In genomic region chr2:72028351-72028995, GRCh38 we compare ENCODE assay signal across 20 cellular contexts.
DNase-seq lines count a peak whose midpoint lies in the region; ATAC-seq and TF ChIP-seq lines count a peak whose summit lies in the region.
"Had no signal": no experiment of that assay in that cellular context is flagged by ENCODE, and none has a peak within 500 bp of the region (broad histone marks: within the 10 kb centered on the region; RNA-seq: fewer than 3 reads in every experiment).

No MANE protein-coding gene starts in this region.

- H3K36me3 ChIP-seq in WERI-Rb-1 = no peaks in the 10 kb centered on the region
- H3K36me3 ChIP-seq: adrenal gland, transverse colon had no signal

- H2AFZ ChIP-seq in H9 (ENCODE audit: low read length) = no peak overlapping the region

- TF ChIP-seq CTCF in H9 (conservative IDR thresholded peaks at IDR 0.05) (no peak), WERI-Rb-1 (IDR thresholded peaks at IDR 0.05; ENCODE audit: low read depth, low read length) (no peak), lower leg skin (IDR thresholded peaks at IDR 0.05) (no peak), WTC11 (IDR thresholded peaks at IDR 0.05) (no peak)

- no peak overlapping the region for H3K18ac ChIP-seq in H9 (ENCODE audit: insufficient read length, low read depth, low read length)

- H4K5ac ChIP-seq in H9 (ENCODE audit: insufficient read length, low read depth, low read length) = no peak overlapping the region

- H3K4me2 ChIP-seq in H9 (ENCODE audit: insufficient read depth, insufficient read length, low read length) = no peak overlapping the region
- H3K4me2 ChIP-seq: SK-N-SH had no signal

- H3K27ac ChIP-seq in H9 (ENCODE audit: insufficient read length, low read depth, low read length) = no peak overlapping the region
- H3K27ac ChIP-seq in WERI-Rb-1 = no peak overlapping the region
- H3K27ac ChIP-seq: adrenal gland, psoas muscle, transverse colon had no signal

- no peaks in the 10 kb centered on the region for H3K4me1 ChIP-seq in H9 (ENCODE audit: insufficient read depth, low read length)
- H3K4me1 ChIP-seq: adrenal gland, psoas muscle, transverse colon had no signal

- H3K4me3 Mint-ChIP-seq in H9 (no peak overlapping the region), WTC11 (no peak overlapping the region)
- H3K4me3 Mint-ChIP-seq: brain, T-helper 17 cell had no signal

- H3K14ac ChIP-seq in H9 (ENCODE audit: insufficient read depth, low read length) = no peak overlapping the region

- no peaks in the 10 kb centered on the region for H3K36me3 Mint-ChIP-seq in H9 (ENCODE audit: insufficient read depth in 1 of 3, low read depth in 3 of 3)
- H3K36me3 Mint-ChIP-seq in WTC11 = no peaks in the 10 kb centered on the region
- H3K36me3 Mint-ChIP-seq: brain had no signal

- no peak overlapping the region for H3K23ac ChIP-seq in H9 (ENCODE audit: insufficient read length, low read depth, low read length)

- H4K8ac ChIP-seq in H9 (replicated peaks; ENCODE audit: insufficient read length, low read depth, low read length) = no peak overlapping the region

- H4K91ac ChIP-seq in H9 (ENCODE audit: insufficient read length, low read depth, low read length) = no peak overlapping the region

- H3K27me3 ChIP-seq in H9 (ENCODE audit: insufficient read depth, low read length) (no peaks in the 10 kb centered on the region), WERI-Rb-1 (ENCODE audit: insufficient read depth, low read depth, severe bottlenecking) (no peaks in the 10 kb centered on the region)
- H3K27me3 ChIP-seq: adrenal gland, transverse colon had no signal

- H3K9me3 Mint-ChIP-seq in H9 (no peaks in the 10 kb centered on the region; a peak in 1 of 5 replicates), WTC11 (no peaks in the 10 kb centered on the region)

- no peak overlapping the region for H3K4ac ChIP-seq in H9 (ENCODE audit: low read depth, low read length)

- no peaks in the 10 kb centered on the region for H4K20me1 ChIP-seq in H9 (ENCODE audit: control insufficient read depth, insufficient read depth, insufficient read length)

- no peak overlapping the region for H3K4me3 ChIP-seq in WERI-Rb-1 (ENCODE audit: low read depth, low read length)
- no peak overlapping the region for H3K4me3 ChIP-seq in lower leg skin (ENCODE audit: low read depth, poor library complexity, severe bottlenecking)
- H3K4me3 ChIP-seq: adrenal gland, psoas muscle, transverse colon had no signal

- DNase-seq in H9 (peak; percentile 12), WERI-Rb-1 (peak; percentile 5), lower leg skin (ENCODE audit: low spot score in 2 of 2) (peak; percentile 9 to 68), sciatic nerve (ENCODE audit: low spot score) (peak; percentile 47), WTC11 (ENCODE audit: low spot score) (no peak), AG08395 (ENCODE audit: low spot score) (no peak)
- no peak for DNase-seq in NK-92 treated with Interleukin-12 subunit alpha and Interleukin-12 subunit beta, amount 100 ng/mL, for 24 hours (lab: John Stamatoyannopoulos, UW)
- DNase-seq: activated CD4-positive, alpha-beta T cell treated with anti-CD3 and anti-CD28 coated beads for 1 hour; activated naive CD4-positive, alpha-beta T cell treated with Interleukin-2 at 50 U/mL for 16 hours; effector CD4-positive, alpha-beta T cell; NCI-H146; NCI-H2107; NCI-H446; NCI-H774; psoas muscle; SK-N-SH; T-helper 17 cell; transverse colon had no signal

- CTCF ChIA-PET in WTC11 (lab: Charles Lee) = interaction anchor here (0.9 kb wide), 1 partner anchor 104 kb away, joined by 3 read pairs; no protein-coding TSS in a partner anchor

- H3T11ph ChIP-seq in H9 (ENCODE audit: low read length) = no peak overlapping the region

- no peak overlapping the region for H2BK15ac ChIP-seq in H9 (ENCODE audit: low read depth, low read length)

- no peaks in the 10 kb centered on the region for H3K9me3 ChIP-seq in H9 (ENCODE audit: control insufficient read depth, low read depth, low read length)
- no peaks in the 10 kb centered on the region for H3K9me3 ChIP-seq in WERI-Rb-1 (ENCODE audit: severe bottlenecking)
- H3K9me3 ChIP-seq: adrenal gland, psoas muscle, SK-N-SH, transverse colon had no signal

- H2AK5ac ChIP-seq in H9 (ENCODE audit: insufficient read length, low read length) = no peak overlapping the region

- H2BK120ac ChIP-seq in H9 (ENCODE audit: low read depth, low read length, poor library complexity, severe bottlenecking) = no peak overlapping the region

- no peaks in the 10 kb centered on the region for H3K23me2 ChIP-seq in H9 (ENCODE audit: insufficient read length, low read depth, low read length, poor library complexity, severe bottlenecking)

- ATAC-seq in sciatic nerve = no peak
- no peak for ATAC-seq in WTC11
- ATAC-seq: psoas muscle, T-helper 17 cell had no signal

- no peak overlapping the region for H3K9ac ChIP-seq in H9 (ENCODE audit: extremely low read depth, insufficient read length, low read length)
- H3K9ac ChIP-seq: SK-N-SH had no signal

- intact Hi-C loops in lower leg skin (cut with DNase I; ENCODE audit: low total_unique reads) (no loop called here), sciatic nerve (cut with DNase I) (no loop called here)

- TF ChIP-seq POLR2A in lower leg skin (IDR thresholded peaks at IDR 0.05) = no peak

- H3K27me3 Mint-ChIP-seq in H9 (ENCODE audit: low read depth) (no peaks in the 10 kb centered on the region), WTC11 (ENCODE audit: low read depth) (no peaks in the 10 kb centered on the region)

- POLR2A ChIA-PET in WTC11 (lab: Charles Lee) = no interaction called here

- H2BK20ac ChIP-seq in H9 (ENCODE audit: low read depth, low read length, poor library complexity, severe bottlenecking) = no peak overlapping the region

- no peak overlapping the region for H2BK12ac ChIP-seq in H9 (ENCODE audit: insufficient read length, low read depth, low read length)

- H3K56ac ChIP-seq in H9 (ENCODE audit: insufficient read length, low read depth, low read length) = no peak overlapping the region

- no peaks in the 10 kb centered on the region for H3K79me1 ChIP-seq in H9 (ENCODE audit: insufficient read depth, low read depth, low read length, poor library complexity, severe bottlenecking)

- peak overlapping the region in 1 of 3 experiments; percentile 60; a peak in 1 of 7 replicates for H3K27ac Mint-ChIP-seq in H9
- no peak overlapping the region for H3K27ac Mint-ChIP-seq in WTC11
- H3K27ac Mint-ChIP-seq: brain, T-helper 17 cell had no signal

- WGBS in H9 (ENCODE audit: extremely low coverage, insufficient read length, low lambda C conversion rate) = no CpG with 5 or more reads among the region's 12 CpGs
- WGBS in lower leg skin, 2 donors = 88 to 93% methylated on average over 12 of the region's 12 CpGs

- H3K4me1 Mint-ChIP-seq in H9 (peaks cover 3 to 9% of the 10 kb centered on the region in 2 experiments; a peak in 3 of 4 replicates), WTC11 (0 out of 2 replicates have a peak, but pooled peaks cover 3% of the 10 kb centered on the region)
- H3K4me1 Mint-ChIP-seq: brain, T-helper 17 cell had no signal

- no peaks in the 10 kb centered on the region for H3K79me2 ChIP-seq in H9 (ENCODE audit: insufficient read depth, low read length)

- no peak overlapping the region for H2BK5ac ChIP-seq in H9 (ENCODE audit: insufficient read length, low read length)

TF ChIP-seq in WTC11, 78 proteins besides CTCF, POLR2A, EP300 and RAD21:
- no peak for TF ChIP-seq ZNF512 (CRISPR knock-in tag; IDR thresholded peaks at IDR 0.05; ENCODE audit: borderline replicate concordance)
TF ChIP-seq in WTC11: peak in this region for 0.

Comparison
In these comparisons a context has a peak if more than half of its experiments do, and no peak if none do; other contexts are left out.
1. DNase-seq: peak in H9 (single experiment), WERI-Rb-1 (single experiment), lower leg skin (2 of 2) and sciatic nerve (single experiment); none in WTC11 (single experiment), AG08395 (single experiment) and NK-92 treated with Interleukin-12 subunit alpha and Interleukin-12 subunit beta, amount 100 ng/mL, for 24 hours (single experiment).